In genomic region chr9:1869843-1870242, GRCh38 we compare ENCODE assay signal across 8 cellular contexts.
DNase-seq lines count a peak whose midpoint lies in the region; ATAC-seq, FAIRE-seq and TF ChIP-seq lines count a peak whose summit lies in the region.

No MANE protein-coding gene starts in this region.

- H3K9me3 ChIP-seq in osteoblast (ENCODE audit: low read depth, low read length) (no peaks in the 10 kb centered on the region), MG63 (no peaks in the 10 kb centered on the region)

- no peaks in the 10 kb centered on the region for H3K79me2 ChIP-seq in osteoblast (ENCODE audit: insufficient read depth, low read length)

- no peaks in the 10 kb centered on the region for H4K20me1 ChIP-seq in osteoblast (ENCODE audit: insufficient read depth, low read length)

- H3K27me3 ChIP-seq in osteoblast (ENCODE audit: insufficient read depth, low read length) (no peaks in the 10 kb centered on the region), MG63 (no peaks in the 10 kb centered on the region)

- no peak overlapping the region for H3K4me2 ChIP-seq in osteoblast (ENCODE audit: insufficient read depth, low read length)

- ATAC-seq in HG02840 (IDR thresholded peaks at IDR 0.05; ENCODE audit: low FRiP score, unreplicated experiment): peak; percentile 74

- peak; percentile 79 for FAIRE-seq in GM18507 (lab: Jason Lieb, UNC)

- H3K27ac ChIP-seq in osteoblast (ENCODE audit: low read depth, low read length): no peak overlapping the region

- H3K4me3 ChIP-seq in osteoblast (ENCODE audit: insufficient read depth, low read length) (no peak overlapping the region), MG63 (no peak overlapping the region)

- in situ Hi-C loops in Caki2 (cut with HindIII; ENCODE audit: low pct_unique_long_range_greater_than_20kb, low sequenced_read_pairs): no loop called here

- peak; percentile 1 for DNase-seq in Caki2 (ENCODE audit: low read depth)
- DNase-seq in GM18507 (ENCODE audit: extremely low spot score, insufficient read length, low read depth): no peak
- DNase-seq in NCI-H345 treated with DMSO at 0.1 percent for 48 hours (lab: John Stamatoyannopoulos, UW; ENCODE audit: unreplicated experiment): peak; percentile 9
- peak; percentile 6 for DNase-seq in cerebellar cortex (ENCODE audit: low spot score)
- DNase-seq in osteoblast (ENCODE audit: insufficient read length, low spot score, missing footprints): no peak
- no peak for DNase-seq in SHP77 (lab: John Stamatoyannopoulos, UW)
- DNase-seq in MG63: no peak

- H2AFZ ChIP-seq in osteoblast (ENCODE audit: low read length): no peak overlapping the region

- H3K4me1 ChIP-seq in osteoblast (ENCODE audit: insufficient read depth, low read length): no peaks in the 10 kb centered on the region

- TF ChIP-seq CTCF in osteoblast (IDR thresholded peaks at IDR 0.05; ENCODE audit: extremely low read depth, low read depth, low read length): peak; percentile 32

- H3K36me3 ChIP-seq in osteoblast (ENCODE audit: insufficient read depth, low read length) (no peaks in the 10 kb centered on the region), MG63 (no peaks in the 10 kb centered on the region)

Comparison
In these comparisons a context has a peak if more than half of its experiments do, and no peak if none do; other contexts are left out.
1. DNase-seq: peak in Caki2 (single experiment), NCI-H345 treated with DMSO at 0.1 percent for 48 hours (single experiment) and cerebellar cortex (single experiment); none in GM18507 (single experiment), osteoblast (single experiment), SHP77 (0 of 2) and MG63 (single experiment).